ENCODE assay signal across 8 cellular contexts in genomic region chr17:18182190-18182977, GRCh38. TPM values are rescaled to one million over a fixed set of nuclear protein-coding genes. Genes with fewer than 3 reads are reported as not detected.
DNase-seq lines count a peak whose midpoint lies in the region; ATAC-seq and TF ChIP-seq lines count a peak whose summit lies in the region.

No MANE protein-coding gene starts in this region.

- no peak for TF ChIP-seq RAD21 in SK-N-SH (IDR thresholded peaks at IDR 0.05; ENCODE audit: low read length)

- TF ChIP-seq POLR2A in gastroesophageal sphincter (IDR thresholded peaks at IDR 0.05) (no peak), prostate gland (IDR thresholded peaks at IDR 0.05) (no peak)

- H3K9me3 ChIP-seq in SK-N-SH: no peaks in the 10 kb centered on the region
- H3K9me3 ChIP-seq in WERI-Rb-1 (ENCODE audit: severe bottlenecking): no peaks in the 10 kb centered on the region
- H3K9me3 ChIP-seq in gastroesophageal sphincter: no peaks in the 10 kb centered on the region
- H3K9me3 ChIP-seq in prostate gland: no peaks in the 10 kb centered on the region

- no peak for DNase-seq in SK-N-SH
- DNase-seq in WERI-Rb-1: no peak
- peak; percentile 9 for DNase-seq in prostate gland (ENCODE audit: low spot score)
- DNase-seq in HCEC 1CT: no peak

- CTCF ChIA-PET in SK-N-SH (lab: Yijun Ruan, JAX): interaction anchor here (0.8 to 1.9 kb wide), 2 partner anchors 37 to 40 kb away, joined by 3 to 4 read pairs; no protein-coding TSS in a partner anchor

- H3K27me3 ChIP-seq in SK-N-SH (ENCODE audit: insufficient read depth): no peaks in the 10 kb centered on the region
- H3K27me3 ChIP-seq in WERI-Rb-1 (ENCODE audit: insufficient read depth, low read depth, severe bottlenecking): no peaks in the 10 kb centered on the region
- no peaks in the 10 kb centered on the region for H3K27me3 ChIP-seq in gastroesophageal sphincter
- no peaks in the 10 kb centered on the region for H3K27me3 ChIP-seq in prostate gland (replicated peaks; ENCODE audit: insufficient read depth)

- POLR2A ChIA-PET in SK-N-SH (lab: Yijun Ruan, JAX): interaction anchor here (0.9 to 2.0 kb wide), 3 partner anchors 16 to 21 kb away, joined by 3 to 5 read pairs (median 5); no protein-coding TSS in a partner anchor

- ATAC-seq in SK-N-SH treated with all-trans-retinoic acid at 6 μM for 48 hours: no peak
- no peak for ATAC-seq in gastroesophageal sphincter
- ATAC-seq in GM21390 (IDR thresholded peaks at IDR 0.05; ENCODE audit: unreplicated experiment): no peak
- no peak for ATAC-seq in HG02973 (IDR thresholded peaks at IDR 0.05; ENCODE audit: unreplicated experiment)

- H4K20me1 ChIP-seq in SK-N-SH (ENCODE audit: insufficient read depth): peaks cover 32% of the 10 kb centered on the region

- peak overlapping the region; percentile 93 for H3K9ac ChIP-seq in SK-N-SH

- no peak for TF ChIP-seq CTCF in SK-N-SH (IDR thresholded peaks at IDR 0.05)
- TF ChIP-seq CTCF in WERI-Rb-1 (IDR thresholded peaks at IDR 0.05; ENCODE audit: low read depth, low read length): no peak
- TF ChIP-seq CTCF in gastroesophageal sphincter (IDR thresholded peaks at IDR 0.05): no peak
- no peak for TF ChIP-seq CTCF in prostate gland (IDR thresholded peaks at IDR 0.05)

- peaks cover 36% of the 10 kb centered on the region for H3K79me2 ChIP-seq in SK-N-SH (ENCODE audit: insufficient read depth)

- H3K27ac ChIP-seq in SK-N-SH (ENCODE audit: low read depth in 2 of 2, low read length in 1 of 2) (peak overlapping the region; percentile 96 to 98), WERI-Rb-1 (peak overlapping the region; percentile 96), gastroesophageal sphincter (peak overlapping the region; percentile 84 to 99 (median 94)), prostate gland (peak overlapping the region; percentile 96 to 99)

- H3K4me1 ChIP-seq in SK-N-SH (ENCODE audit: control insufficient read depth in 1 of 2, insufficient read depth in 2 of 2, low read depth in 1 of 2, low read length in 1 of 2) (peaks cover 7 to 32% of the 10 kb centered on the region in 2 experiments; a peak in 2 of 4 replicates), gastroesophageal sphincter (peaks cover 0 to 44% (median 17%) of the 10 kb centered on the region in 3 donors), prostate gland (replicated peaks) (peaks cover 15% of the 10 kb centered on the region)

- H3F3A ChIP-seq in SK-N-SH (replicated peaks; ENCODE audit: insufficient read depth): peaks cover 39% of the 10 kb centered on the region

- TF ChIP-seq EP300 in SK-N-SH (IDR thresholded peaks at IDR 0.05; ENCODE audit: borderline replicate concordance in 1 of 2, low read depth in 1 of 2, low read length in 1 of 2) (no peak), gastroesophageal sphincter (IDR thresholded peaks at IDR 0.05) (no peak)

- intact Hi-C loops in prostate gland (cut with DNase I): no loop called here

- peaks cover 2 to 3% of the 10 kb centered on the region in 2 experiments for H3K36me3 ChIP-seq in SK-N-SH (replicated peaks in 1 of 2; ENCODE audit: control insufficient read depth in 1 of 2, insufficient read depth in 2 of 2, low read length in 1 of 2)
- H3K36me3 ChIP-seq in WERI-Rb-1: peaks cover 28% of the 10 kb centered on the region
- no peaks in the 10 kb centered on the region for H3K36me3 ChIP-seq in gastroesophageal sphincter
- no peaks in the 10 kb centered on the region for H3K36me3 ChIP-seq in prostate gland

- no peaks in the 10 kb centered on the region for H3K9me2 ChIP-seq in SK-N-SH

- 34% methylated on average over 25 of the region's 25 CpGs for WGBS in SK-N-SH (ENCODE audit: low lambda C conversion rate)
- 9 to 14% methylated on average over 10 to 14 of the region's 25 CpGs for WGBS in gastroesophageal sphincter (ENCODE audit: low coverage in 1 of 2), 2 donors
- WGBS in prostate gland: 6% methylated on average over 25 of the region's 25 CpGs

- peak overlapping the region; percentile 98 for H3K4me2 ChIP-seq in SK-N-SH

- H3K4me3 ChIP-seq in SK-N-SH (ENCODE audit: low read depth in 2 of 2, low read length in 1 of 2): peak overlapping the region; percentile 65 to 84
- H3K4me3 ChIP-seq in WERI-Rb-1 (ENCODE audit: low read depth, low read length): peak overlapping the region; percentile 65
- H3K4me3 ChIP-seq in gastroesophageal sphincter: peak overlapping the region; percentile 79 to 99
- peak overlapping the region; percentile 96 to 99 for H3K4me3 ChIP-seq in prostate gland

- peak overlapping the region; percentile 80 for H2AFZ ChIP-seq in SK-N-SH (ENCODE audit: low read depth)

TF ChIP-seq in SK-N-SH, 30 proteins besides CTCF, POLR2A, EP300 and RAD21 (continues in another document):
- TF ChIP-seq FOXJ3 (CRISPR knock-in tag; IDR thresholded peaks at IDR 0.05) (no peak), ELF1 (IDR thresholded peaks at IDR 0.05) (no peak), FOXM1 (IDR thresholded peaks at IDR 0.05; ENCODE audit: low read depth) (no peak), YY1 (IDR thresholded peaks at IDR 0.05; ENCODE audit: low read depth) (no peak), RCOR1 (IDR thresholded peaks at IDR 0.05; ENCODE audit: low read length) (no peak), USF2 (IDR thresholded peaks at IDR 0.05; ENCODE audit: borderline replicate concordance, low read depth, low read length) (no peak), TCF12 (IDR thresholded peaks at IDR 0.05) (no peak), NRF1 (IDR thresholded peaks at IDR 0.05; ENCODE audit: low read depth, low read length) (no peak), TAF1 (IDR thresholded peaks at IDR 0.05; ENCODE audit: borderline replicate concordance, low read depth, low read length) (no peak), POLR2AphosphoS5 (IDR thresholded peaks at IDR 0.05; ENCODE audit: low read depth, low read length) (no peak), MAX (IDR thresholded peaks at IDR 0.05; ENCODE audit: low read depth) (no peak), NFIC (IDR thresholded peaks at IDR 0.05; ENCODE audit: borderline replicate concordance) (no peak), SMC3 (IDR thresholded peaks at IDR 0.05; ENCODE audit: low read depth, low read length) (no peak), MEF2A (IDR thresholded peaks at IDR 0.05; ENCODE audit: borderline replicate concordance, low read depth) (no peak)

TF ChIP-seq in SK-N-SH treated with all-trans-retinoic acid at 6 μM for 48 hours, 23 proteins besides CTCF, POLR2A, EP300 and RAD21 (continues in another document):
- TF ChIP-seq POU6F1 (CRISPR knock-in tag; IDR thresholded peaks at IDR 0.05; ENCODE audit: borderline replicate concordance, low read depth) (no peak), CSRNP3 (CRISPR knock-in tag; IDR thresholded peaks at IDR 0.05) (no peak), CSDC2 (CRISPR knock-in tag; IDR thresholded peaks at IDR 0.05) (no peak), RARB (CRISPR knock-in tag; IDR thresholded peaks at IDR 0.05) (no peak), ISL1 (CRISPR knock-in tag; IDR thresholded peaks at IDR 0.05) (no peak), PATZ1 (CRISPR knock-in tag; IDR thresholded peaks at IDR 0.05; ENCODE audit: borderline replicate concordance) (no peak), TOX (CRISPR knock-in tag; IDR thresholded peaks at IDR 0.05; ENCODE audit: borderline replicate concordance) (no peak), GLIS3 (CRISPR knock-in tag; IDR thresholded peaks at IDR 0.05) (no peak)

RNA-seq across cellular contexts. Expression of gene ALKBH5, which starts 1.2 kb away (rescaled TPM):
- polyA plus RNA-seq in SK-N-SH (2012; rRNA removed): 41.0 and 42.9 TPM in 2 replicates
- polyA plus RNA-seq in SK-N-SH (2012; cell fraction: cytosol; rRNA removed): 32.7 and 42.2 TPM in 2 replicates
- polyA plus RNA-seq in SK-N-SH (2012; cell fraction: nucleus; rRNA removed): 19.4 and 24.2 TPM in 2 replicates
- 100 to 1,000 TPM; 123 to 207 (median 131) TPM for total RNA-seq in gastroesophageal sphincter
- total RNA-seq in prostate gland: 100 to 1,000 TPM; 132 to 230 TPM

RNA-seq across cellular contexts. Expression of gene LLGL1, which starts 43.1 kb away (rescaled TPM):
- polyA plus RNA-seq in SK-N-SH (2012; rRNA removed): 29.5 and 31.4 TPM in 2 replicates
- polyA plus RNA-seq in SK-N-SH (2012; cell fraction: cytosol; rRNA removed): 10.7 and 20.6 TPM in 2 replicates
- 45.7 and 48.1 TPM in 2 replicates for polyA plus RNA-seq in SK-N-SH (2012; cell fraction: nucleus; rRNA removed)
- total RNA-seq in gastroesophageal sphincter (10 to 100 TPM; 16.7 to 31.7 (median 22.1) TPM), prostate gland (10 to 100 TPM; 17.7 to 33.5 TPM)
